Comparison of ENCODE assay signal across 1 cellular context in genomic region chr5:107929080-107929479, GRCh38.
TF ChIP-seq lines count a peak whose summit lies in the region.

No MANE protein-coding gene starts in this region.

TF ChIP-seq in GM12878, 131 proteins besides CTCF, POLR2A, EP300 and RAD21 (continued from another document):
- TF ChIP-seq ZNF207 (IDR thresholded peaks at IDR 0.05; ENCODE audit: borderline replicate concordance), result no peak
- TF ChIP-seq NR2C1 (IDR thresholded peaks at IDR 0.05), result no peak
- no peak for TF ChIP-seq ETV6 (conservative IDR thresholded peaks at IDR 0.05 in 1 of 2, IDR thresholded peaks at IDR 0.05 in 1 of 2; ENCODE audit: borderline replicate concordance in 1 of 2, low read depth in 1 of 2)
- no peak for TF ChIP-seq DPF2 (IDR thresholded peaks at IDR 0.05)
- no peak for TF ChIP-seq ZBTB40 (IDR thresholded peaks at IDR 0.05; ENCODE audit: borderline replicate concordance)
